ENCODE assay signal across 10 cellular contexts in the genomic region with DNA sequence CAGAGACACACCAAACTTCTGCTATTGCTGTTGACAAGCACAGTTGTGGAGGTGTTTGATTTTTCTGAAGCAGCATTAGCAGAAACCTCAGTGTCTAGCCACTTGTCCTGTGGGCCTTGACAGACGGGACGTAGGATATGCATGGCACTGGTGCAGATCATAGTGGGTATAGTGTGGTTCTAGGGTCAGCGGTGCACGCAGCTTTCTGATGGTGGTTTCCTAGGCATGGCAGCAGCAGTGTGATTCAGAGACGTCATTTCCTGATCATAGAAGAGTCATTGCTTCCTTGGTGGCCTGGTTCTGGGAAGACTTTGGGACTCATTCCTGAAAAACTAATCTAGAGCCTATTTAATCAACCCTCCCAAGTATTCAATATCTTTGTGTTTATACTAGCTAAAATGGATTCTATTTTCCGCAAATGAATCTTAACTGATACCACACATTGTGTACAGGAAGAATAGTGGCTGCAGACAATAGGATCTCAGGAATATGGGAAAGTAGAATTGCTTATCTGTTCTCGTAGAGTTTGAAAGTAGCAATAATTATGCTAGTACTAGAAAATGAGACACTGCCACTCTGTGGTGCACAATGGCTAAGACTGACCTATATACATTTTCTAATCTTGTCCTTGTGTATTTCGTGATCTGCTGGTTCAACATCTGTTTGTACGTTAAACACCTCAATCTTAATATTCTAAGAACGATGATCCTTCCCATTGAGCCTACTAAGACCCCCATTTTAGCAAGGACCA. TPM values are rescaled to one million over a fixed set of nuclear protein-coding genes. Genes with fewer than 3 reads are reported as not detected.
DNase-seq lines count a peak whose midpoint lies in the region; ATAC-seq and TF ChIP-seq lines count a peak whose summit lies in the region.
"Had no signal": no experiment of that assay in that cellular context is flagged by ENCODE, and none has a peak within 500 bp of the region (broad histone marks: within the 10 kb centered on the region; RNA-seq: fewer than 3 reads in every experiment).

No MANE protein-coding gene starts in this region.

- peak overlapping the region in 2 of 3 donors; percentile 31 to 81 for H3K27ac Mint-ChIP-seq in IgD-negative memory B cell
- no peak overlapping the region for H3K27ac Mint-ChIP-seq in activated T-helper 1 cell treated with anti-CD3 and anti-CD28 coated beads, Interleukin-12 subunit alpha, Interleukin-12 subunit beta, Interleukin-2, Interleukin-4 antibody, amounts not matched to agents 30 ng/mL and 10 ng/mL and 1 ng/mL, durations not matched to agents 14 hours and 24 hours and 36 hours
- peak overlapping the region; percentile 90 to 100 (median 94) for H3K27ac Mint-ChIP-seq in nephron

- H3K4me1 ChIP-seq in mucosa of descending colon (ENCODE audit: low read depth) (peaks cover 17% of the 10 kb centered on the region), left lung (peaks cover 17 to 19% of the 10 kb centered on the region in 2 donors)

- H3K27me3 ChIP-seq in left lung: no peaks in the 10 kb centered on the region

- H3K36me3 Mint-ChIP-seq in IgD-negative memory B cell (peaks cover 4% of the 10 kb centered on the region), nephron (ENCODE audit: low read depth) (no peaks in the 10 kb centered on the region)
- H3K36me3 Mint-ChIP-seq in activated T-helper 1 cell treated with anti-CD3 and anti-CD28 coated beads, Interleukin-12 subunit alpha, Interleukin-12 subunit beta, Interleukin-2, Interleukin-4 antibody, amounts not matched to agents 30 ng/mL and 10 ng/mL and 1 ng/mL, durations not matched to agents 14 hours and 24 hours and 36 hours (ENCODE audit: low read depth): peaks cover 15% of the 10 kb centered on the region

- H3K27me3 Mint-ChIP-seq in IgD-negative memory B cell (peaks cover 2% of the 10 kb centered on the region), nephron (ENCODE audit: low read depth) (no peaks in the 10 kb centered on the region)
- peaks cover 10% of the 10 kb centered on the region for H3K27me3 Mint-ChIP-seq in activated T-helper 1 cell treated with anti-CD3 and anti-CD28 coated beads, Interleukin-12 subunit alpha, Interleukin-12 subunit beta, Interleukin-2, Interleukin-4 antibody, amounts not matched to agents 30 ng/mL and 10 ng/mL and 1 ng/mL, durations not matched to agents 14 hours and 24 hours and 36 hours (ENCODE audit: insufficient read depth)

- H3K36me3 ChIP-seq in mucosa of descending colon (ENCODE audit: low read depth) (peaks cover 7% of the 10 kb centered on the region), left lung (no peaks in the 10 kb centered on the region)

- H3K9me3 ChIP-seq in mucosa of descending colon: no peaks in the 10 kb centered on the region
- no peaks in the 10 kb centered on the region for H3K9me3 ChIP-seq in left lung

- DNase-seq in NOMO-1 treated with DMSO at 0.1 percent for 48 hours (lab: John Stamatoyannopoulos, UW; ENCODE audit: unreplicated experiment) (peak; percentile 22), NOMO-1 treated with dmso at 0.1 percent for 144 hours (lab: John Stamatoyannopoulos, UW; ENCODE audit: unreplicated experiment) (no peak), mucosa of descending colon (no peak), 8988T (no peak), left lung (no peak)
- DNase-seq in activated T-helper 1 cell treated with anti-CD3 and anti-CD28 coated beads, Interleukin-12 subunit alpha, Interleukin-12 subunit beta, Interleukin-2, Interleukin-4 antibody, amounts not matched to agents 30 ng/mL and 10 ng/mL and 1 ng/mL, durations not matched to agents 14 hours and 24 hours and 36 hours (ENCODE audit: low spot score): no peak
- DNase-seq: stimulated activated CD4-positive, alpha-beta T cell treated with anti-CD3 and anti-CD28 coated beads, Interleukin-12 subunit alpha, Interleukin-12 subunit beta, amount 100 ng/mL, for 4 hours; SW 1271 had no signal

- ATAC-seq in mucosa of descending colon (no peak), left lung (no peak)

- TF ChIP-seq CTCF in nephron (IDR thresholded peaks at IDR 0.05; ENCODE audit: unreplicated experiment in 3 of 3) (peak; percentile 14 to 28 (median 19)), mucosa of descending colon (IDR thresholded peaks at IDR 0.05) (no peak), left lung (IDR thresholded peaks at IDR 0.05) (no peak)

- H3K4me3 ChIP-seq in mucosa of descending colon (no peak overlapping the region), left lung (no peak overlapping the region)

- H3K27ac ChIP-seq in left lung: no peak overlapping the region

- H3K4me3 Mint-ChIP-seq in IgD-negative memory B cell: peak overlapping the region in 2 of 4 donors; percentile 8 to 85
- peak overlapping the region; percentile 33 for H3K4me3 Mint-ChIP-seq in activated T-helper 1 cell treated with anti-CD3 and anti-CD28 coated beads, Interleukin-12 subunit alpha, Interleukin-12 subunit beta, Interleukin-2, Interleukin-4 antibody, amounts not matched to agents 30 ng/mL and 10 ng/mL and 1 ng/mL, durations not matched to agents 14 hours and 24 hours and 36 hours
- peak overlapping the region; percentile 58 to 85 (median 80) for H3K4me3 Mint-ChIP-seq in nephron

- H3K4me1 Mint-ChIP-seq in IgD-negative memory B cell (peaks cover 15 to 24% (median 18%) of the 10 kb centered on the region in 3 donors), nephron (peaks cover 22% of the 10 kb centered on the region)
- peaks cover 20% of the 10 kb centered on the region for H3K4me1 Mint-ChIP-seq in activated T-helper 1 cell treated with anti-CD3 and anti-CD28 coated beads, Interleukin-12 subunit alpha, Interleukin-12 subunit beta, Interleukin-2, Interleukin-4 antibody, amounts not matched to agents 30 ng/mL and 10 ng/mL and 1 ng/mL, durations not matched to agents 14 hours and 24 hours and 36 hours (ENCODE audit: low read depth)

- intact Hi-C loops in activated T-helper 1 cell treated with anti-CD3 and anti-CD28 coated beads, Interleukin-12 subunit alpha, Interleukin-12 subunit beta, Interleukin-2, Interleukin-4 antibody, amounts not matched to agents 30 ng/mL and 10 ng/mL and 1 ng/mL, durations not matched to agents 14 hours and 24 hours and 36 hours (cut with micrococcal nuclease): no loop called here
- intact Hi-C loops in mucosa of descending colon (cut with DNase I, micrococcal nuclease) (no loop called here), left lung (cut with DNase I) (no loop called here)

- H3K9me3 Mint-ChIP-seq in IgD-negative memory B cell (peaks cover 0 to 3% (median 0%) of the 10 kb centered on the region in 3 donors), nephron (no peaks in the 10 kb centered on the region)
- H3K9me3 Mint-ChIP-seq in activated T-helper 1 cell treated with anti-CD3 and anti-CD28 coated beads, Interleukin-12 subunit alpha, Interleukin-12 subunit beta, Interleukin-2, Interleukin-4 antibody, amounts not matched to agents 30 ng/mL and 10 ng/mL and 1 ng/mL, durations not matched to agents 14 hours and 24 hours and 36 hours: no peaks in the 10 kb centered on the region

RNA-seq across cellular contexts. Expression of gene USP1, which starts 2.8 kb away (rescaled TPM):
- 35.1 TPM for polyA plus RNA-seq in IgD-negative memory B cell
- total RNA-seq in activated T-helper 1 cell treated with anti-CD3 and anti-CD28 coated beads, Interleukin-12 subunit alpha, Interleukin-12 subunit beta, Interleukin-2, Interleukin-4 antibody, amounts not matched to agents 30 ng/mL and 10 ng/mL and 1 ng/mL, durations not matched to agents 14 hours and 24 hours and 36 hours: 77.8 and 78.7 TPM in 2 replicates
- total RNA-seq in mucosa of descending colon (10 to 100 TPM; 21.9 to 27.8 (median 26.5) TPM), left lung (10 to 100 TPM; 21.1 to 26.7 TPM)

Comparison
In these comparisons a context has a peak if more than half of its experiments do, and no peak if none do; other contexts are left out.
1. CTCF ChIP-seq: peak in nephron (3 of 3); none in mucosa of descending colon (single experiment) and left lung (0 of 2).